Comparison of ENCODE assay signal across 8 cellular contexts in the genomic region with DNA sequence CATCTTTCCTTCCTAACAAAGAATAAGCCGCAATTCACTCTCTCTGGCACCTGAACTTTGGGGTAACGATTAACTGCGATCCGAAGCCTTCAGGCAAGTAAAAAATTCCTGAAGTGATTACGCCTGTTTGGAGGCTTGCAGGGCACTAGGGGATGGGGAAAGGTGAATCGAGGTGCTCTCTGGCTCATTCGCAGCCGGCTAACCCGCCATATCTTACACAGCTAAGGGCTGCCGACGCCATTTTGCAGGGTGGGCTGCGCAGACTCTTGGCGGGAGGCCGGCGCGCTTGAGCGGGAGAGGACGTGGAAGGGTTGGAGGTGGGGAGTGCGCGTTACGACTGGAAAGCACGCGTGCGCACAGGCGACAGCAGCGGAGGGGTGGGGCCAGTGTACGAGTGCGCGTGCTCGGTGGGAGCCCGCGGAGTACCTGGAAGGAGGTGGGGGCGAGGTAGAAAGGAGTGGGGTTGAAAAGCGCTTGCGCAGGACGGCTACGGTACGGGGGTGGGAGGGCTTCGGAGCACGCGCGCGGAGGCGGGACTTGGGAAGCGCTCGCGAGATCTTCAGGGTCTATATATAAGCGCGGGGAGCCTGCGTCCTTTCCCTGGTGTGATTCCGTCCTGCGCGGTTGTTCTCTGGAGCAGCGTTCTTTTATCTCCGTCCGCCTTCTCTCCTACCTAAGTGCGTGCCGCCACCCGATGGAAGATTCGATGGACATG. TPM values are rescaled to one million over a fixed set of nuclear protein-coding genes. Genes with fewer than 3 reads are reported as not detected.
DNase-seq lines count a peak whose midpoint lies in the region; TF ChIP-seq lines count a peak whose summit lies in the region.

A gene with protein sequence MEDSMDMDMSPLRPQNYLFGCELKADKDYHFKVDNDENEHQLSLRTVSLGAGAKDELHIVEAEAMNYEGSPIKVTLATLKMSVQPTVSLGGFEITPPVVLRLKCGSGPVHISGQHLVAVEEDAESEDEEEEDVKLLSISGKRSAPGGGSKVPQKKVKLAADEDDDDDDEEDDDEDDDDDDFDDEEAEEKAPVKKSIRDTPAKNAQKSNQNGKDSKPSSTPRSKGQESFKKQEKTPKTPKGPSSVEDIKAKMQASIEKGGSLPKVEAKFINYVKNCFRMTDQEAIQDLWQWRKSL (plus strand): TSS at position 595 of the 715 bp plus-strand sequence. CDS start 100 bp downstream, at position 695.

- POLR2A ChIA-PET in HEK293T (lab: Yijun Ruan, JAX) = interaction anchor here (0.7 to 3.2 kb wide), 13 partner anchors 9 to 620 kb away, joined by 3 to 23 read pairs (median 4); a partner anchor contains a TSS

- H3K36me3 ChIP-seq in neuron (ENCODE audit: insufficient read depth, low read length) = peaks cover 26% of the 10 kb centered on the region
- H3K36me3 ChIP-seq in subcutaneous abdominal adipose tissue (ENCODE audit: control insufficient read depth in 5 of 5, insufficient read depth in 5 of 5, low read length in 5 of 5) = peaks cover 8 to 17% (median 12%) of the 10 kb centered on the region in 5 donors

- CTCF ChIA-PET in HEK293T (lab: Yijun Ruan, JAX) = interaction anchor here (0.9 kb wide), 1 partner anchor 17 kb away, joined by 4 read pairs; no protein-coding TSS in a partner anchor

- in situ Hi-C loops in SK-MEL-5 (cut with HindIII; ENCODE audit: low pct_unique_long_range_greater_than_20kb, low sequenced_read_pairs) = no loop called here

- H3K4me1 ChIP-seq in neuron (ENCODE audit: insufficient read depth, low read length) (peaks cover 18% of the 10 kb centered on the region), subcutaneous abdominal adipose tissue (ENCODE audit: control insufficient read depth in 5 of 5, insufficient read depth in 5 of 5, low read length in 5 of 5) (peaks cover 0 to 42% (median 31%) of the 10 kb centered on the region in 5 donors)

- H3K4me3 ChIP-seq in neuron (ENCODE audit: low read length) (peak within 1 kb of the TSS; percentile 65), subcutaneous abdominal adipose tissue (ENCODE audit: low read depth in 1 of 5, low read length in 5 of 5) (peak within 1 kb of the TSS; percentile 72 to 94 (median 93))

- no peaks in the 10 kb centered on the region for H3K27me3 ChIP-seq in neuron (ENCODE audit: insufficient read depth, low read length)
- no peaks in the 10 kb centered on the region for H3K27me3 ChIP-seq in subcutaneous abdominal adipose tissue (ENCODE audit: control insufficient read depth in 5 of 5, insufficient read depth in 4 of 5, low read length in 5 of 5)

- peak within 1 kb of the TSS; percentile 76 for H3K27ac ChIP-seq in subcutaneous abdominal adipose tissue (ENCODE audit: low read depth, low read length)

- DNase-seq in GF-D8 (lab: John Stamatoyannopoulos, UW) = peak; percentile 93
- peak; percentile 100 for DNase-seq in HEK293T (ENCODE audit: extremely low spot score)
- DNase-seq in MV-4-11 (lab: John Stamatoyannopoulos, UW) = peak; percentile 97
- DNase-seq in SK-MEL-5 (ENCODE audit: low read depth, low spot score) = peak; percentile 97
- DNase-seq in activated naive CD4-positive, alpha-beta T cell treated with Interleukin-2 at 50 U/mL for 16 hours = peak; percentile 97
- DNase-seq in foreskin melanocyte = peak; percentile 95

- no peaks in the 10 kb centered on the region for H3K9me3 ChIP-seq in neuron (ENCODE audit: low read length)
- H3K9me3 ChIP-seq in subcutaneous abdominal adipose tissue (ENCODE audit: control insufficient read depth in 5 of 5, low read length in 5 of 5) = no peaks in the 10 kb centered on the region

- peak within 1 kb of the TSS; percentile 88 for H2AFZ ChIP-seq in neuron (ENCODE audit: low read depth, low read length)

- H3K9ac ChIP-seq in subcutaneous abdominal adipose tissue (ENCODE audit: low read length in 5 of 5) = peak within 1 kb of the TSS; percentile 60 to 94 (median 84)

TF ChIP-seq in HEK293T, 16 proteins besides CTCF, POLR2A, EP300 and RAD21:
- no peak for TF ChIP-seq ARNT (IDR thresholded peaks at IDR 0.05)
- TF ChIP-seq LEF1 (IDR thresholded peaks at IDR 0.05; ENCODE audit: borderline replicate concordance) = no peak
- no peak for TF ChIP-seq CTBP1 (IDR thresholded peaks at IDR 0.05; ENCODE audit: borderline replicate concordance)
- no peak for TF ChIP-seq FOXK2 (IDR thresholded peaks at IDR 0.05)
- TF ChIP-seq NFRKB (IDR thresholded peaks at IDR 0.05) = peak; percentile 94
- no peak for TF ChIP-seq FOXA1 (IDR thresholded peaks at IDR 0.05)
- TF ChIP-seq ZNF384 (IDR thresholded peaks at IDR 0.05) = no peak
- TF ChIP-seq BHLHE40 (IDR thresholded peaks at IDR 0.05; ENCODE audit: borderline replicate concordance) = no peak
- TF ChIP-seq L3MBTL2 (conservative IDR thresholded peaks at IDR 0.05) = peak; percentile 90
- no peak for TF ChIP-seq HDGF (IDR thresholded peaks at IDR 0.05; ENCODE audit: borderline replicate concordance)
- peak; percentile 91 for TF ChIP-seq ELF4 (IDR thresholded peaks at IDR 0.05)

RNA-seq across cellular contexts. Expression of the gene that starts here (rescaled TPM):
- total RNA-seq in SK-MEL-5 (2014; rRNA removed; shearing (Covaris generic)) = 3,487 and 3,786 TPM in 2 replicates
- 3,077 and 3,459 TPM in 2 replicates for polyA plus RNA-seq in SK-MEL-5 (2015; cell fraction: cytosol; rRNA removed)
- polyA plus RNA-seq in SK-MEL-5 (2015; cell fraction: nucleus; rRNA removed) = 1,553 and 1,691 TPM in 2 replicates

Comparison
In these comparisons a context has a peak if more than half of its experiments do, and no peak if none do; other contexts are left out.
1. Peak in every context shown above with its lines: DNase-seq, H3K4me3 ChIP-seq and H3K27ac ChIP-seq.